1 cellular context compared by ENCODE assay signal in genomic region chr2:219186754-219187456, GRCh38.
A peak's percentile ranks its signal among the peaks of the same experiment; 100 is the strongest.
TF ChIP-seq lines count a peak whose summit lies in the region.

No MANE protein-coding gene starts in this region.

TF ChIP-seq in HepG2, 621 proteins besides CTCF, POLR2A, EP300 and RAD21:
- TF ChIP-seq CEBPG (CRISPR knock-in tag; IDR thresholded peaks at IDR 0.05) (no peak), RERE (CRISPR knock-in tag; IDR thresholded peaks at IDR 0.05; ENCODE audit: low read depth) (no peak), ZNF615 (CRISPR knock-in tag; IDR thresholded peaks at IDR 0.05; ENCODE audit: borderline replicate concordance) (no peak), HMGXB4 (CRISPR knock-in tag; IDR thresholded peaks at IDR 0.05; ENCODE audit: borderline replicate concordance in 1 of 2, low read depth in 1 of 2) (no peak), SP140L (CRISPR knock-in tag; IDR thresholded peaks at IDR 0.05; ENCODE audit: borderline replicate concordance) (no peak), ZNF674 (CRISPR knock-in tag; IDR thresholded peaks at IDR 0.05; ENCODE audit: low read depth) (no peak), POLR2G (IDR thresholded peaks at IDR 0.05; ENCODE audit: low read depth, low read length) (0 out of 2 replicates have a peak, but pooled peaks have one; percentile 15)
